26 cellular contexts compared by ENCODE assay signal in genomic region chr12:62827042-62827441, GRCh38.
DNase-seq lines count a peak whose midpoint lies in the region; ATAC-seq, FAIRE-seq and TF ChIP-seq lines count a peak whose summit lies in the region.
"Had no signal": no experiment of that assay in that cellular context is flagged by ENCODE, and none has a peak within 500 bp of the region (broad histone marks: within the 10 kb centered on the region; RNA-seq: fewer than 3 reads in every experiment).

No MANE protein-coding gene starts in this region.

- peaks cover 35% of the 10 kb centered on the region for H3K36me3 Mint-ChIP-seq in osteocyte (ENCODE audit: unreplicated experiment)

- no peaks in the 10 kb centered on the region for H3K4me1 Mint-ChIP-seq in osteocyte (ENCODE audit: unreplicated experiment)
- H3K4me1 Mint-ChIP-seq: central memory CD8-positive, alpha-beta T cell had no signal

- no peak overlapping the region for H3K9ac ChIP-seq in H1 (replicated peaks in 1 of 4; ENCODE audit: extremely low read depth in 1 of 4, low read depth in 3 of 4, low read length in 3 of 4)
- H3K9ac ChIP-seq: GM23248 had no signal

- no peak overlapping the region for H3K4me3 ChIP-seq in NB4 (ENCODE audit: low read depth, low read length)
- H3K4me3 ChIP-seq in H1 (ENCODE audit: extremely low read depth in 1 of 4, insufficient read depth in 2 of 4, low read depth in 3 of 4, low read length in 4 of 4): no peak overlapping the region
- H3K4me3 ChIP-seq: adrenal gland, GM23248, heart right ventricle, left ventricle myocardium inferior, prostate gland, thyroid gland had no signal

- POLR2A ChIA-PET in H1 (lab: Charles Lee; ENCODE audit: partially characterized antibody): no interaction called here

- no peak overlapping the region for H3K4me2 ChIP-seq in H1 (ENCODE audit: insufficient read depth in 1 of 2, low read depth in 2 of 2, low read length in 2 of 2)

- H3K79me2 ChIP-seq in H1 (ENCODE audit: control insufficient read depth in 1 of 2, insufficient read depth in 2 of 2, low read length in 2 of 2): no peaks in the 10 kb centered on the region

- TF ChIP-seq EP300 in H1 (IDR thresholded peaks at IDR 0.05; ENCODE audit: borderline replicate concordance in 1 of 2, low read depth in 2 of 2, low read length in 2 of 2): no peak

- no peaks in the 10 kb centered on the region for H3K23me2 ChIP-seq in H1 (ENCODE audit: low read depth, low read length)

- no peak overlapping the region for H3K18ac ChIP-seq in H1 (ENCODE audit: extremely low read depth, low read length)

- no peak overlapping the region for H3K27ac Mint-ChIP-seq in osteocyte (ENCODE audit: unreplicated experiment)
- H3K27ac Mint-ChIP-seq: nephron progenitor cell; T-helper 1 cell treated with Interleukin-12 subunit alpha and Interleukin-12 subunit beta and Interleukin-4 antibody, amounts not matched to agents 30 μg/mL and 1 μg/mL, for 36 hours had no signal

- no peaks in the 10 kb centered on the region for H3K27me3 ChIP-seq in H1 (replicated peaks in 1 of 4; ENCODE audit: control insufficient read depth in 3 of 4, extremely low read depth in 1 of 4, insufficient read depth in 3 of 4, low read length in 3 of 4)
- H3K27me3 ChIP-seq: adrenal gland, heart right ventricle, thyroid gland had no signal

- no peaks in the 10 kb centered on the region for H3K4me1 ChIP-seq in H1 (replicated peaks in 1 of 4; ENCODE audit: control insufficient read depth in 3 of 4, insufficient read depth in 4 of 4, low read length in 3 of 4)
- H3K4me1 ChIP-seq: adrenal gland, left ventricle myocardium inferior, prostate gland, thyroid gland had no signal

- no peaks in the 10 kb centered on the region for H3K27me3 Mint-ChIP-seq in osteocyte (ENCODE audit: unreplicated experiment)

- no peak overlapping the region for H3K14ac ChIP-seq in H1 (ENCODE audit: insufficient read length)

- H3K23ac ChIP-seq in H1 (ENCODE audit: insufficient read length): no peak overlapping the region

- H4K8ac ChIP-seq in H1 (ENCODE audit: extremely low read depth, insufficient read depth, low read length): no peak overlapping the region

- H2BK5ac ChIP-seq in H1 (ENCODE audit: low read depth, low read length): no peak overlapping the region

- H3K27ac ChIP-seq in H1 (ENCODE audit: low read depth, low read length): no peak overlapping the region
- H3K27ac ChIP-seq: adrenal gland, GM23248, heart right ventricle, left ventricle myocardium inferior, prostate gland, thyroid gland had no signal

- H2BK20ac ChIP-seq in H1 (ENCODE audit: low read length): no peak overlapping the region

- H3K79me1 ChIP-seq in H1 (ENCODE audit: low read depth, low read length): no peaks in the 10 kb centered on the region

- H3K9me3 Mint-ChIP-seq in osteocyte (ENCODE audit: unreplicated experiment): peaks cover 5% of the 10 kb centered on the region
- H3K9me3 Mint-ChIP-seq: central memory CD8-positive, alpha-beta T cell; T-helper 1 cell treated with Interleukin-12 subunit alpha and Interleukin-12 subunit beta and Interleukin-4 antibody, amounts not matched to agents 30 μg/mL and 1 μg/mL, for 36 hours had no signal

- no peak for DNase-seq in NB4 (ENCODE audit: low read depth)
- no peak for DNase-seq in H1 (ENCODE audit: low read depth in 1 of 2, low spot score in 2 of 2)
- DNase-seq in osteocyte (ENCODE audit: extremely low spot score, unreplicated experiment): no peak
- no peak for DNase-seq in left cardiac atrium
- DNase-seq in NCI-H82 (lab: John Stamatoyannopoulos, UW): no peak
- DNase-seq: activated CD4-positive, alpha-beta T cell treated with anti-CD3 and anti-CD28 coated beads, Interleukin-2, amount 50 U/mL, for 4 hours; activated gamma-delta T cell; adrenal gland; COR-L47; effector CD4-positive, alpha-beta T cell; GM23248; heart right ventricle; left ventricle myocardium inferior; MV-4-11; NCI-H187 treated with DMSO at 0.1 percent for 48 hours; NCI-H226; nephron progenitor cell; SIG-M5; small intestine; stimulated activated naive CD8-positive, alpha-beta T cell treated with anti-CD3 and anti-CD28 coated beads, Interleukin-15, Interleukin-2, amounts not matched to agents 100 U/mL and 50 U/mL, for 24 hours; thyroid gland had no signal

- H3K56ac ChIP-seq in H1 (replicated peaks; ENCODE audit: insufficient read length, low read depth, low read length): no peak overlapping the region

- no peak overlapping the region for H2BK12ac ChIP-seq in H1 (ENCODE audit: low read depth, low read length)

- no peak overlapping the region for H4K5ac ChIP-seq in H1 (ENCODE audit: insufficient read length, low read depth, low read length)

- H3K9me3 ChIP-seq in H1 (ENCODE audit: insufficient read depth in 2 of 2, low read depth in 1 of 2, low read length in 1 of 2): no peaks in the 10 kb centered on the region
- H3K9me3 ChIP-seq: adrenal gland, left ventricle myocardium inferior, prostate gland, thyroid gland had no signal

- TF ChIP-seq CTCF in GM12872 (IDR thresholded peaks at IDR 0.05; ENCODE audit: insufficient read depth, low read depth, low read length) (peak; percentile 43; the same call in 2 of the 3 replicates), NB4 (IDR thresholded peaks at IDR 0.05; ENCODE audit: low read depth, low read length) (peak; percentile 28), H1 (IDR thresholded peaks at IDR 0.05; ENCODE audit: control extremely low read depth in 1 of 3, insufficient read depth in 1 of 3, low read depth in 1 of 3, low read length in 3 of 3) (peak; percentile 18 to 60 (median 45); a peak in 3 of 4 replicates), osteocyte (IDR thresholded peaks at IDR 0.05) (peak; percentile 14)

- H4K91ac ChIP-seq in H1 (replicated peaks; ENCODE audit: insufficient read length, low read length): no peak overlapping the region

- ATAC-seq in left cardiac atrium: no peak
- ATAC-seq in GM18909 (IDR thresholded peaks at IDR 0.05; ENCODE audit: poor library complexity, unreplicated experiment): no peak
- ATAC-seq: heart right ventricle; stimulated activated naive CD8-positive, alpha-beta T cell treated with anti-CD3 and anti-CD28 coated beads, Interleukin-15, Interleukin-2, amounts not matched to agents 100 U/mL and 50 U/mL, for 24 hours had no signal

- H3K36me3 ChIP-seq in H1 (ENCODE audit: control insufficient read depth in 2 of 4, insufficient read depth in 4 of 4, low read length in 3 of 4): peaks cover 0 to 2% (median 0%) of the 10 kb centered on the region in 4 experiments; a peak in 1 of 8 replicates
- H3K36me3 ChIP-seq: adrenal gland, left ventricle myocardium inferior, prostate gland, thyroid gland had no signal

- no peaks in the 10 kb centered on the region for H4K20me1 ChIP-seq in H1 (replicated peaks in 1 of 2; ENCODE audit: control insufficient read depth in 1 of 2, insufficient read depth in 2 of 2, low read length in 2 of 2)

- H3K4ac ChIP-seq in H1 (replicated peaks; ENCODE audit: insufficient read length, low read depth, low read length): no peak overlapping the region

- TF ChIP-seq POLR2A in NB4 (IDR thresholded peaks at IDR 0.05; ENCODE audit: extremely low read depth, insufficient read length): no peak
- TF ChIP-seq POLR2A in H1 (IDR thresholded peaks at IDR 0.05; ENCODE audit: control extremely low read depth in 1 of 2, low read depth in 2 of 2, low read length in 2 of 2): no peak

- no peak overlapping the region for H2BK15ac ChIP-seq in H1 (ENCODE audit: low read length)

- H2AK5ac ChIP-seq in H1 (ENCODE audit: low read depth, low read length): no peak overlapping the region

- H2BK120ac ChIP-seq in H1 (replicated peaks; ENCODE audit: low read depth, low read length): no peak overlapping the region

- no peak overlapping the region for H3K4me3 Mint-ChIP-seq in osteocyte (ENCODE audit: unreplicated experiment)
- H3K4me3 Mint-ChIP-seq: central memory CD8-positive, alpha-beta T cell; nephron progenitor cell; T-helper 1 cell treated with Interleukin-12 subunit alpha and Interleukin-12 subunit beta and Interleukin-4 antibody, amounts not matched to agents 30 μg/mL and 1 μg/mL, for 36 hours had no signal

- intact Hi-C loops in left cardiac atrium (cut with DNase I): no loop called here

- CTCF ChIA-PET in H1 (lab: Charles Lee; ENCODE audit: partially characterized antibody): interaction anchor here (0.6 to 2.0 kb wide), 11 partner anchors 8 to 246 kb away, joined by 3 to 16 read pairs (median 4); no protein-coding TSS in a partner anchor

- H2AFZ ChIP-seq in H1 (ENCODE audit: low read length): no peak overlapping the region
- H2AFZ ChIP-seq: GM23248 had no signal

- FAIRE-seq in H1 (lab: Jason Lieb, UNC): peak; percentile 13
- FAIRE-seq: small intestine had no signal

- peak; percentile 11 to 16; a peak in 3 of 4 replicates for TF ChIP-seq RAD21 in H1 (IDR thresholded peaks at IDR 0.05 in 1 of 2, conservative IDR thresholded peaks at IDR 0.05 in 1 of 2; ENCODE audit: low read depth in 2 of 2, low read length in 2 of 2)

- 93% methylated on average over 2 of the region's 2 CpGs; no CpG with 5 or more reads in 1 of the 2 experiments for WGBS in H1 (ENCODE audit: extremely low coverage in 1 of 2, insufficient coverage in 1 of 2, insufficient read length in 1 of 2, insufficient replicate concordance in 2 of 2, low coverage in 1 of 2, low lambda C conversion rate in 2 of 2, missing lambda C conversion rate in 1 of 2), 2 experiments

TF ChIP-seq in H1, 55 proteins besides CTCF, POLR2A, EP300 and RAD21 (continues in another document):
- no peak for TF ChIP-seq JUND (IDR thresholded peaks at IDR 0.05; ENCODE audit: low read length)
- no peak for TF ChIP-seq CREB1 (IDR thresholded peaks at IDR 0.05)
- no peak for TF ChIP-seq SRF (IDR thresholded peaks at IDR 0.05; ENCODE audit: low read depth, low read length)
- TF ChIP-seq TEAD4 (IDR thresholded peaks at IDR 0.05; ENCODE audit: low read depth, low read length): no peak
- TF ChIP-seq SAP30 (IDR thresholded peaks at IDR 0.05; ENCODE audit: insufficient read depth, insufficient replicate concordance, low read length): no peak
- no peak for TF ChIP-seq ATF2 (IDR thresholded peaks at IDR 0.05; ENCODE audit: low read length)
- no peak for TF ChIP-seq SP4 (IDR thresholded peaks at IDR 0.05; ENCODE audit: low read length)
- TF ChIP-seq SIX5 (IDR thresholded peaks at IDR 0.05; ENCODE audit: low read depth, low read length): no peak
- TF ChIP-seq MAX (IDR thresholded peaks at IDR 0.05): no peak
